8 cellular contexts compared by ENCODE assay signal in genomic region chr22:27139935-27140493, GRCh38.
DNase-seq lines count a peak whose midpoint lies in the region; ATAC-seq and TF ChIP-seq lines count a peak whose summit lies in the region.
"Had no signal": no experiment of that assay in that cellular context is flagged by ENCODE, and none has a peak within 500 bp of the region (broad histone marks: within the 10 kb centered on the region; RNA-seq: fewer than 3 reads in every experiment).

No MANE protein-coding gene starts in this region.

- H3K9ac ChIP-seq in adipocyte (ENCODE audit: low read length): no peak overlapping the region

- H3K4me1 ChIP-seq in adipocyte (ENCODE audit: control insufficient read depth, insufficient read depth, low read length) (peaks cover 3% of the 10 kb centered on the region), tibial artery (peaks cover 0 to 23% (median 7%) of the 10 kb centered on the region in 4 donors)
- H3K4me1 ChIP-seq: prostate gland had no signal

- no peaks in the 10 kb centered on the region for H3K36me3 ChIP-seq in adipocyte (ENCODE audit: control insufficient read depth, insufficient read depth, low read length, severe bottlenecking)
- no peaks in the 10 kb centered on the region for H3K36me3 ChIP-seq in tibial artery
- H3K36me3 ChIP-seq: prostate gland had no signal

- ATAC-seq in HG03342 (IDR thresholded peaks at IDR 0.05; ENCODE audit: unreplicated experiment): no peak

- peak; percentile 32 for DNase-seq in HK-2 (ENCODE audit: unreplicated experiment)
- peak; percentile 64 for DNase-seq in adipocyte (ENCODE audit: low read depth)
- DNase-seq in iris pigment epithelial cell (ENCODE audit: low read depth): peak; percentile 86
- DNase-seq in tibial artery: peak in 1 of 2 donors; percentile 58
- no peak for DNase-seq in middle frontal gyrus (ENCODE audit: extremely low spot score, low spot score)
- no peak for DNase-seq in DMS153 (lab: John Stamatoyannopoulos, UW)

- intact Hi-C loops in tibial artery (cut with DNase I; ENCODE audit: low total_unique reads): no loop called here

- H3K27me3 ChIP-seq in adipocyte (replicated peaks; ENCODE audit: control insufficient read depth, insufficient read depth, low read length): peaks cover 32% of the 10 kb centered on the region
- no peaks in the 10 kb centered on the region for H3K27me3 ChIP-seq in tibial artery

- no peak overlapping the region for H3K4me3 ChIP-seq in adipocyte (ENCODE audit: low read length)
- H3K4me3 ChIP-seq in tibial artery: no peak overlapping the region
- H3K4me3 ChIP-seq: prostate gland had no signal

- H3K27ac ChIP-seq in tibial artery: peak overlapping the region; percentile 6 to 30
- H3K27ac ChIP-seq: prostate gland had no signal

- TF ChIP-seq CTCF in tibial artery (IDR thresholded peaks at IDR 0.05): no peak

- H3K9me3 ChIP-seq in adipocyte (ENCODE audit: control insufficient read depth, low read length) (peaks cover 16% of the 10 kb centered on the region), tibial artery (peaks cover 0 to 8% (median 6%) of the 10 kb centered on the region in 3 donors)
- H3K9me3 ChIP-seq: prostate gland had no signal

Comparison
In these comparisons a context has a peak if more than half of its experiments do, and no peak if none do; other contexts are left out.
1. DNase-seq: peak in HK-2 (single experiment), adipocyte (single experiment) and iris pigment epithelial cell (single experiment); none in middle frontal gyrus (single experiment) and DMS153 (single experiment).